Comparison of ENCODE assay signal across 2 cellular contexts in the genomic region with DNA sequence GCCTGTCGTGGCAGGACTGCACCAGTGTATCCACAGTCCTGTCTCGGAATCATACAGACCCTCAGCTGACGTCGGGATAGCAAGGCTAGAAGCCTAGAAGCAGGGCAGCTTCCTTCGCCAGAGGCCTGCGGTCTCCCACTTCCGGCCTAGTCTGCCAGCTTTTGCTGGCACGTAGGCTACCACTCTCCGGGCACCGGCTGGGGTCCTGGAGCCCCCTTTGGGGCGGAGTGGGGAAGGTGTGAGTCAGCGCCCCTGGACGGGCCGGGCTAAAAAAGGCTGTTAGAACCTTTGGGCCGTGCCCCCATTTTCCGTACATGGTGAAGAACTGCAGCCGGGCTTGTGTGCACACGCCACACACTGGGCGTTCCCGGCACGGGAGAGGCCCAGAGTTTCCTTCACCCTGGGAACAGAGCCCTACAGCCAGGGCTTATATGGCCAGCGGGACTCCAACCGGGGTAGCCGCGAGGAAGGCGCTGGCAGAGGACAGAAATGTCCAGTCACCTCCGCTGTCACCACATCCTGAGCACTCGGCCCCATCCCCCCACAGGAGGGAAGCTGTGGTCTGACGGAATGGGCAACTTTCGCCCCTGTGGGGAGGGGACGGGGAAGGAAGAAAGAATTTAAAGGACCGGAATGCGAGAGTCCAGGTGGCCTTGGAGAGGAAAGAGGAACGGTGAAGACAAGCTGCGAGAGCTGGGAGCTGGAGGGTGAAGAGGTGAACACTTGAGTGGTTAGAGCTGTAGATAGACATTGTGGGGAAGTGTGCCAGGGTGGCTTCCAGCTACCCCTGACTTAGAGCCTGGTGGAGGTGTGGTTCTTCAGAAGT.
A peak's percentile ranks its signal among the peaks of the same experiment; 100 is the strongest.
TF ChIP-seq lines count a peak whose summit lies in the region.

No MANE protein-coding gene starts in this region.

TF ChIP-seq in HEK293, 187 proteins besides CTCF, POLR2A, EP300 and RAD21:
- TF ChIP-seq KLF1 (tag by site-specific recombination; IDR thresholded peaks at IDR 0.05) (peak; percentile 47), ZNF335 (tag by site-specific recombination; conservative IDR thresholded peaks at IDR 0.05) (peak; percentile 22), ZBTB20 (tag by site-specific recombination; IDR thresholded peaks at IDR 0.05) (peak; percentile 69; the same call in 1 of the 2 replicates), ZNF23 (tag by site-specific recombination; IDR thresholded peaks at IDR 0.05; ENCODE audit: borderline replicate concordance) (no peak), ZNF549 (tag by site-specific recombination; IDR thresholded peaks at IDR 0.05) (no peak)
- TF ChIP-seq, protein P1, sequence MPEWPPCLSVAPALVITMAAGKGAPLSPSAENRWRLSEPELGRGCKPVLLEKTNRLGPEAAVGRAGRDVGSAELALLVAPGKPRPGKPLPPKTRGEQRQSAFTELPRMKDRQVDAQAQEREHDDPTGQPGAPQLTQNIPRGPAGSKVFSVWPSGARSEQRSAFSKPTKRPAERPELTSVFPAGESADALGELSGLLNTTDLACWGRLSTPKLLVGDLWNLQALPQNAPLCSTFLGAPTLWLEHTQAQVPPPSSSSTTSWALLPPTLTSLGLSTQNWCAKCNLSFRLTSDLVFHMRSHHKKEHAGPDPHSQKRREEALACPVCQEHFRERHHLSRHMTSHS (tag by site-specific recombination; IDR thresholded peaks at IDR 0.05), result no peak
- TF ChIP-seq, protein P2, sequence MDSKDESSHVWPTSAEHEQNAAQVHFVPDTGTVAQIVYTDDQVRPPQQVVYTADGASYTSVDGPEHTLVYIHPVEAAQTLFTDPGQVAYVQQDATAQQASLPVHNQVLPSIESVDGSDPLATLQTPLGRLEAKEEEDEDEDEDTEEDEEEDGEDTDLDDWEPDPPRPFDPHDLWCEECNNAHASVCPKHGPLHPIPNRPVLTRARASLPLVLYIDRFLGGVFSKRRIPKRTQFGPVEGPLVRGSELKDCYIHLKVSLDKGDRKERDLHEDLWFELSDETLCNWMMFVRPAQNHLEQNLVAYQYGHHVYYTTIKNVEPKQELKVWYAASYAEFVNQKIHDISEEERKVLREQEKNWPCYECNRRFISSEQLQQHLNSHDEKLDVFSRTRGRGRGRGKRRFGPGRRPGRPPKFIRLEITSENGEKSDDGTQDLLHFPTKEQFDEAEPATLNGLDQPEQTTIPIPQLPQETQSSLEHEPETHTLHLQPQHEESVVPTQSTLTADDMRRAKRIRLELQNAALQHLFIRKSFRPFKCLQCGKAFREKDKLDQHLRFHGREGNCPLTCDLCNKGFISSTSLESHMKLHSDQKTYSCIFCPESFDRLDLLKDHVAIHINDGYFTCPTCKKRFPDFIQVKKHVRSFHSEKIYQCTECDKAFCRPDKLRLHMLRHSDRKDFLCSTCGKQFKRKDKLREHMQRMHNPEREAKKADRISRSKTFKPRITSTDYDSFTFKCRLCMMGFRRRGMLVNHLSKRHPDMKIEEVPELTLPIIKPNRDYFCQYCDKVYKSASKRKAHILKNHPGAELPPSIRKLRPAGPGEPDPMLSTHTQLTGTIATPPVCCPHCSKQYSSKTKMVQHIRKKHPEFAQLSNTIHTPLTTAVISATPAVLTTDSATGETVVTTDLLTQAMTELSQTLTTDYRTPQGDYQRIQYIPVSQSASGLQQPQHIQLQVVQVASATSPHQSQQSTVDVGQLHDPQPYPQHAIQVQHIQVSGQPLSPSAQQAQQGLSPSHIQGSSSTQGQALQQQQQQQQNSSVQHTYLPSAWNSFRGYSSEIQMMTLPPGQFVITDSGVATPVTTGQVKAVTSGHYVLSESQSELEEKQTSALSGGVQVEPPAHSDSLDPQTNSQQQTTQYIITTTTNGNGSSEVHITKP (tag by site-specific recombination; IDR thresholded peaks at IDR 0.05), result peak; percentile 92
- TF ChIP-seq, protein P3, sequence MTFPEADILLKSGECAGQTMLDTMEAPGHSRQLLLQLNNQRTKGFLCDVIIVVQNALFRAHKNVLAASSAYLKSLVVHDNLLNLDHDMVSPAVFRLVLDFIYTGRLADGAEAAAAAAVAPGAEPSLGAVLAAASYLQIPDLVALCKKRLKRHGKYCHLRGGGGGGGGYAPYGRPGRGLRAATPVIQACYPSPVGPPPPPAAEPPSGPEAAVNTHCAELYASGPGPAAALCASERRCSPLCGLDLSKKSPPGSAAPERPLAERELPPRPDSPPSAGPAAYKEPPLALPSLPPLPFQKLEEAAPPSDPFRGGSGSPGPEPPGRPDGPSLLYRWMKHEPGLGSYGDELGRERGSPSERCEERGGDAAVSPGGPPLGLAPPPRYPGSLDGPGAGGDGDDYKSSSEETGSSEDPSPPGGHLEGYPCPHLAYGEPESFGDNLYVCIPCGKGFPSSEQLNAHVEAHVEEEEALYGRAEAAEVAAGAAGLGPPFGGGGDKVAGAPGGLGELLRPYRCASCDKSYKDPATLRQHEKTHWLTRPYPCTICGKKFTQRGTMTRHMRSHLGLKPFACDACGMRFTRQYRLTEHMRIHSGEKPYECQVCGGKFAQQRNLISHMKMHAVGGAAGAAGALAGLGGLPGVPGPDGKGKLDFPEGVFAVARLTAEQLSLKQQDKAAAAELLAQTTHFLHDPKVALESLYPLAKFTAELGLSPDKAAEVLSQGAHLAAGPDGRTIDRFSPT (tag by site-specific recombination; IDR thresholded peaks at IDR 0.05), result peak; percentile 37; the same call in 1 of the 2 replicates
- TF ChIP-seq, protein P4, sequence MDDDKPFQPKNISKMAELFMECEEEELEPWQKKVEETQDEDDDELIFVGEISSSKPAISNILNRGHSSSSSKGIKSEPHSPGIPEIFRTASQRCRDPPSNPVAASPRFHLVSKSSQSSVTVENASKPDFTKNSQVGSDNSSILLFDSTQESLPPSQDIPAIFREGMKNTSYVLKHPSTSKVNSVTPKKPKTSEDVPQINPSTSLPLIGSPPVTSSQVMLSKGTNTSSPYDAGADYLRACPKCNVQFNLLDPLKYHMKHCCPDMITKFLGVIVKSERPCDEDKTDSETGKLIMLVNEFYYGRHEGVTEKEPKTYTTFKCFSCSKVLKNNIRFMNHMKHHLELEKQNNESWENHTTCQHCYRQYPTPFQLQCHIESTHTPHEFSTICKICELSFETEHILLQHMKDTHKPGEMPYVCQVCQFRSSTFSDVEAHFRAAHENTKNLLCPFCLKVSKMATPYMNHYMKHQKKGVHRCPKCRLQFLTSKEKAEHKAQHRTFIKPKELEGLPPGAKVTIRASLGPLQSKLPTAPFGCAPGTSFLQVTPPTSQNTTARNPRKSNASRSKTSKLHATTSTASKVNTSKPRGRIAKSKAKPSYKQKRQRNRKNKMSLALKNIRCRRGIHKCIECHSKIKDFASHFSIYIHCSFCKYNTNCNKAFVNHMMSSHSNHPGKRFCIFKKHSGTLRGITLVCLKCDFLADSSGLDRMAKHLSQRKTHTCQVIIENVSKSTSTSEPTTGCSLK (tag by site-specific recombination; IDR thresholded peaks at IDR 0.05), result no peak
- TF ChIP-seq, protein P5, sequence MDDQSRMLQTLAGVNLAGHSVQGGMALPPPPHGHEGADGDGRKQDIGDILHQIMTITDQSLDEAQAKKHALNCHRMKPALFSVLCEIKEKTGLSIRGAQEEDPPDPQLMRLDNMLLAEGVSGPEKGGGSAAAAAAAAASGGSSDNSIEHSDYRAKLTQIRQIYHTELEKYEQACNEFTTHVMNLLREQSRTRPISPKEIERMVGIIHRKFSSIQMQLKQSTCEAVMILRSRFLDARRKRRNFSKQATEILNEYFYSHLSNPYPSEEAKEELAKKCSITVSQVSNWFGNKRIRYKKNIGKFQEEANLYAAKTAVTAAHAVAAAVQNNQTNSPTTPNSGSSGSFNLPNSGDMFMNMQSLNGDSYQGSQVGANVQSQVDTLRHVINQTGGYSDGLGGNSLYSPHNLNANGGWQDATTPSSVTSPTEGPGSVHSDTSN (CRISPR knock-in tag; IDR thresholded peaks at IDR 0.05), result no peak

TF ChIP-seq in neural cell, 6 proteins besides CTCF, POLR2A, EP300 and RAD21:
- TF ChIP-seq SMC3 (conservative IDR thresholded peaks at IDR 0.05; ENCODE audit: poor library complexity), result no peak
- TF ChIP-seq, protein P6, sequence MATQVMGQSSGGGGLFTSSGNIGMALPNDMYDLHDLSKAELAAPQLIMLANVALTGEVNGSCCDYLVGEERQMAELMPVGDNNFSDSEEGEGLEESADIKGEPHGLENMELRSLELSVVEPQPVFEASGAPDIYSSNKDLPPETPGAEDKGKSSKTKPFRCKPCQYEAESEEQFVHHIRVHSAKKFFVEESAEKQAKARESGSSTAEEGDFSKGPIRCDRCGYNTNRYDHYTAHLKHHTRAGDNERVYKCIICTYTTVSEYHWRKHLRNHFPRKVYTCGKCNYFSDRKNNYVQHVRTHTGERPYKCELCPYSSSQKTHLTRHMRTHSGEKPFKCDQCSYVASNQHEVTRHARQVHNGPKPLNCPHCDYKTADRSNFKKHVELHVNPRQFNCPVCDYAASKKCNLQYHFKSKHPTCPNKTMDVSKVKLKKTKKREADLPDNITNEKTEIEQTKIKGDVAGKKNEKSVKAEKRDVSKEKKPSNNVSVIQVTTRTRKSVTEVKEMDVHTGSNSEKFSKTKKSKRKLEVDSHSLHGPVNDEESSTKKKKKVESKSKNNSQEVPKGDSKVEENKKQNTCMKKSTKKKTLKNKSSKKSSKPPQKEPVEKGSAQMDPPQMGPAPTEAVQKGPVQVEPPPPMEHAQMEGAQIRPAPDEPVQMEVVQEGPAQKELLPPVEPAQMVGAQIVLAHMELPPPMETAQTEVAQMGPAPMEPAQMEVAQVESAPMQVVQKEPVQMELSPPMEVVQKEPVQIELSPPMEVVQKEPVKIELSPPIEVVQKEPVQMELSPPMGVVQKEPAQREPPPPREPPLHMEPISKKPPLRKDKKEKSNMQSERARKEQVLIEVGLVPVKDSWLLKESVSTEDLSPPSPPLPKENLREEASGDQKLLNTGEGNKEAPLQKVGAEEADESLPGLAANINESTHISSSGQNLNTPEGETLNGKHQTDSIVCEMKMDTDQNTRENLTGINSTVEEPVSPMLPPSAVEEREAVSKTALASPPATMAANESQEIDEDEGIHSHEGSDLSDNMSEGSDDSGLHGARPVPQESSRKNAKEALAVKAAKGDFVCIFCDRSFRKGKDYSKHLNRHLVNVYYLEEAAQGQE (IDR thresholded peaks at IDR 0.05; ENCODE audit: borderline replicate concordance), result no peak
TF ChIP-seq in neural cell: peak in this region for 0.
